8 cellular contexts compared by ENCODE assay signal in the genomic region with DNA sequence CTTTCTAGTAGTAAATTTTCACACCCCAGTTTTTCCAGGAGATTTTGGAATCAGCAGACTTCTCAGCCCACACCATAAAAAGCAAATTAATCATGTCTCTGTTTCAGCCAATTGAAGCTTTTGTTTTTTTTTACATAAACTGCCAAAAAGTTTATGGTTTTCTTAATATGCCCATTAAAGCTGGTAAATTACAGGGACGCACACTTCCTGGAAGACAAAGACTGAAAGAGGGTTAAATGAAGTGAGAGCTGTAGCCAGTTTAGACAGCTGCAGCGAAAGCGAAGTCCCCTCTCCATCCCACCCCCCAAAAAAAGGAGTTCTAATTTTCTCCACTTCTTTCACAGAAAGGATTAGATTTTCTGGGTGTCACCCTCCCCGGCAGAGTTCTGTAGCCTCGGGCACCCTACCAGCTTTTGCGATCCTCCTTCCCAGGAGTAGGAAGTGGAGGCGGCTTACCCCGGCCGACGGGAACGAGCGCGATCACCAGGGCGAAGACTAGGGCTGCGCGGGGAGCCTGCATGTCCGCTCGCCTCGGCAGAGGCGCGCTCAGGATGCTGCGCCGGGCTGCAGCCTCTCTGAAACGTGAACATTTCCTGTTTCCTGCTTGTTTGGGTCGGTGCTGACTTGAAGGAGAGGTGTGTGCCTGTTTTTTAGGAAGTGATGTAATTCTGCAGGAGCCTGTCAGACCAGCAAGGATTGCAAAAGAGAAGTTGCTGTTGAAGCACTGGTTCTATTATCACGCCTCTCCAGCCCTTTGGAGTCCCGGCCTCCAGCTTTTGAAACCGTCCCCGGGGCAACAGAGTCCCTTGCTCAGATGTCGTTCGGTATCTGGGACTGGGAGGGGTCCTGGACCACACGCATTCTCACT. TPM values are rescaled to one million over a fixed set of nuclear protein-coding genes. Genes with fewer than 3 reads are reported as not detected.
DNase-seq lines count a peak whose midpoint lies in the region; ATAC-seq, FAIRE-seq and TF ChIP-seq lines count a peak whose summit lies in the region.

A gene with protein sequence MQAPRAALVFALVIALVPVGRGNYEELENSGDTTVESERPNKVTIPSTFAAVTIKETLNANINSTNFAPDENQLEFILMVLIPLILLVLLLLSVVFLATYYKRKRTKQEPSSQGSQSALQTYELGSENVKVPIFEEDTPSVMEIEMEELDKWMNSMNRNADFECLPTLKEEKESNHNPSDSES (minus strand): TSS at position 584 of the 868 bp plus-strand sequence. CDS start 64 bp downstream, at position 520.

- H3K4me3 ChIP-seq in coronary artery: peak within 1 kb of the TSS; percentile 69
- peak within 1 kb of the TSS in 2 of 3 experiments; percentile 46 to 49; a peak in 4 of 6 replicates for H3K4me3 ChIP-seq in HepG2 (replicated peaks in 1 of 3; ENCODE audit: insufficient read depth in 1 of 3, low read depth in 2 of 3, low read length in 3 of 3)

- TF ChIP-seq EP300 in HepG2 (IDR thresholded peaks at IDR 0.05; ENCODE audit: low read depth in 2 of 2, low read length in 2 of 2): no peak
- TF ChIP-seq EP300 in HepG2 (CRISPR knock-in tag; IDR thresholded peaks at IDR 0.05; ENCODE audit: borderline replicate concordance): no peak

- TF ChIP-seq RAD21 in HepG2 (CRISPR knock-in tag; IDR thresholded peaks at IDR 0.05): no peak

- no peaks in the 10 kb centered on the region for H3K79me2 ChIP-seq in HepG2 (ENCODE audit: insufficient read depth, low read length)

- peak within 1 kb of the TSS; percentile 59 for H3K4me2 ChIP-seq in HepG2 (ENCODE audit: low read depth, low read length)

- WGBS in HepG2 (ENCODE audit: low lambda C conversion rate): 8% methylated on average over 17 of the region's 32 CpGs

- intact Hi-C loops in HepG2 (cut with micrococcal nuclease; ENCODE audit: unreplicated experiment): no loop called here

- TF ChIP-seq POLR2A in GM12891 (IDR thresholded peaks at IDR 0.05; ENCODE audit: low read depth, low read length) (peak; percentile 94), HepG2 (IDR thresholded peaks at IDR 0.05; ENCODE audit: insufficient read depth in 1 of 2, low read depth in 2 of 2, low read length in 2 of 2) (no peak)

- no peaks in the 10 kb centered on the region for H4K20me1 ChIP-seq in HepG2 (ENCODE audit: insufficient read depth, low read length)

- peaks cover 0 to 33% of the 10 kb centered on the region in 2 experiments; a peak in 4 of 5 replicates for H3K27me3 ChIP-seq in HepG2 (ENCODE audit: control insufficient read depth in 1 of 2, insufficient read depth in 2 of 2, low read length in 2 of 2)

- peak; percentile 95 for ATAC-seq in HepG2

- TF ChIP-seq CTCF in coronary artery (IDR thresholded peaks at IDR 0.05) (no peak), HepG2 (CRISPR knock-in tag; IDR thresholded peaks at IDR 0.05) (no peak)

- FAIRE-seq in GM12891 (lab: Jason Lieb, UNC) (peak; percentile 97), HepG2 (lab: Jason Lieb, UNC) (no peak)

- CTCF ChIA-PET in HEK293T (lab: Yijun Ruan, JAX) (interaction anchor here (0.5 to 0.6 kb wide), 2 partner anchors 16 to 25 kb away, joined by 4 read pairs; no protein-coding TSS in a partner anchor), HepG2 (lab: Yijun Ruan, JAX; ENCODE audit: low intra/inter-chr PET ratio, low total read pairs) (no interaction called here)

- peak within 1 kb of the TSS in 1 of 2 donors; percentile 15 for H3K27ac ChIP-seq in coronary artery
- H3K27ac ChIP-seq in HepG2 (ENCODE audit: extremely low read length, insufficient read depth, low read length): no peak within 1 kb of the TSS

- in situ Hi-C loops in HepG2 (cut with HindIII; ENCODE audit: extremely low pct_ligation_motif_present, low pct_unique_long_range_greater_than_20kb): no loop called here

- no TSS peak for BruUV-seq in HepG2 (replicated peaks; lab: Mats Ljungman, UMichigan)

- DNase-seq in GM12891 (ENCODE audit: insufficient read length, low spot score): peak; percentile 37
- peak; percentile 66 for DNase-seq in HEK293T (ENCODE audit: extremely low spot score)
- peak; percentile 46 for DNase-seq in NCI-H1092 (lab: John Stamatoyannopoulos, UW)
- DNase-seq in activated CD4-positive, alpha-beta T cell treated with anti-CD3 and anti-CD28 coated beads for 24 hours (ENCODE audit: low read depth in 2 of 2): peak; percentile 29 to 41
- DNase-seq in coronary artery (ENCODE audit: low spot score): no peak
- no peak for DNase-seq in HepG2 (ENCODE audit: low spot score)
- peak; percentile 55 to 57 for DNase-seq in stimulated activated CD4-positive, alpha-beta T cell treated with anti-CD3 and anti-CD28 coated beads, Interleukin-2, amount 100 ng/mL, for 48 hours
- no peak for DNase-seq in GOT3 (lab: John Stamatoyannopoulos, UW)

- H3K36me3 ChIP-seq in HepG2 (replicated peaks in 1 of 2; ENCODE audit: control insufficient read depth in 1 of 2, insufficient read depth in 2 of 2, low read length in 2 of 2): no peaks in the 10 kb centered on the region

- peaks cover 9% of the 10 kb centered on the region for H3K4me1 ChIP-seq in HepG2 (ENCODE audit: insufficient read depth, low read length)

- H3K9me3 ChIP-seq in HepG2 (ENCODE audit: low read length): no peaks in the 10 kb centered on the region

- no peak within 1 kb of the TSS for H3K9ac ChIP-seq in HepG2 (ENCODE audit: insufficient read depth, low read depth, low read length)

- no peak within 1 kb of the TSS for H2AFZ ChIP-seq in HepG2 (ENCODE audit: low read length)

- POLR2A ChIA-PET in HEK293T (lab: Yijun Ruan, JAX): no interaction called here
- POLR2A ChIA-PET in HepG2 (lab: Yijun Ruan, JAX): no interaction called here

TF ChIP-seq in GM12891, 5 proteins besides CTCF, POLR2A, EP300 and RAD21:
- TF ChIP-seq PAX5 (IDR thresholded peaks at IDR 0.05; ENCODE audit: insufficient read depth, low read length, severe bottlenecking) (no peak), TAF1 (IDR thresholded peaks at IDR 0.05; ENCODE audit: low read depth, low read length) (peak; percentile 80), POU2F2 (IDR thresholded peaks at IDR 0.05; ENCODE audit: low read depth, low read length) (peak; percentile 47; the same call in 1 of the 2 replicates), POLR2AphosphoS5 (IDR thresholded peaks at IDR 0.05; ENCODE audit: low read depth, low read length) (peak; percentile 90), SPI1 (IDR thresholded peaks at IDR 0.05; ENCODE audit: low read depth, low read length) (peak; percentile 75)

TF ChIP-seq in HEK293T, 16 proteins besides CTCF, POLR2A, EP300 and RAD21 (continues in another document):
- TF ChIP-seq SP1 (IDR thresholded peaks at IDR 0.05) (no peak), TARDBP (IDR thresholded peaks at IDR 0.05) (no peak), ZNF384 (IDR thresholded peaks at IDR 0.05) (no peak), HDGF (IDR thresholded peaks at IDR 0.05; ENCODE audit: borderline replicate concordance) (no peak), CTBP1 (IDR thresholded peaks at IDR 0.05; ENCODE audit: borderline replicate concordance) (no peak), BHLHE40 (IDR thresholded peaks at IDR 0.05; ENCODE audit: borderline replicate concordance) (no peak)

TF ChIP-seq in HepG2, 621 proteins besides CTCF, POLR2A, EP300 and RAD21 (continues in another document):
- TF ChIP-seq ZNF605 (CRISPR knock-in tag; IDR thresholded peaks at IDR 0.05) (no peak), KDM3A (CRISPR knock-in tag; IDR thresholded peaks at IDR 0.05; ENCODE audit: low read depth) (no peak), MAF1 (CRISPR knock-in tag; IDR thresholded peaks at IDR 0.05; ENCODE audit: borderline replicate concordance) (no peak), ZNF841 (CRISPR knock-in tag; IDR thresholded peaks at IDR 0.05; ENCODE audit: borderline replicate concordance) (no peak)
- TF ChIP-seq, protein P1, sequence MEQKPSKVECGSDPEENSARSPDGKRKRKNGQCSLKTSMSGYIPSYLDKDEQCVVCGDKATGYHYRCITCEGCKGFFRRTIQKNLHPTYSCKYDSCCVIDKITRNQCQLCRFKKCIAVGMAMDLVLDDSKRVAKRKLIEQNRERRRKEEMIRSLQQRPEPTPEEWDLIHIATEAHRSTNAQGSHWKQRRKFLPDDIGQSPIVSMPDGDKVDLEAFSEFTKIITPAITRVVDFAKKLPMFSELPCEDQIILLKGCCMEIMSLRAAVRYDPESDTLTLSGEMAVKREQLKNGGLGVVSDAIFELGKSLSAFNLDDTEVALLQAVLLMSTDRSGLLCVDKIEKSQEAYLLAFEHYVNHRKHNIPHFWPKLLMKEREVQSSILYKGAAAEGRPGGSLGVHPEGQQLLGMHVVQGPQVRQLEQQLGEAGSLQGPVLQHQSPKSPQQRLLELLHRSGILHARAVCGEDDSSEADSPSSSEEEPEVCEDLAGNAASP (CRISPR knock-in tag; IDR thresholded peaks at IDR 0.05; ENCODE audit: borderline replicate concordance): no peak

RNA-seq across cellular contexts. Expression of the gene that starts here (rescaled TPM):
- 9.3 TPM for polyA plus RNA-seq in GM12891 (2012; ENCODE audit: low read depth, missing spikeins)
- total RNA-seq in HepG2 (2016; rRNA removed; fragmentation: Illumina TruSeq; extraction: Trizol): not detected in 2 replicates
- not detected in 2 replicates for total RNA-seq in HepG2 (2016; cell fraction: cytosol; rRNA removed; fragmentation: Illumina TruSeq; extraction: Trizol; ENCODE audit: low read depth)
- total RNA-seq in HepG2 (2016; cell fraction: insoluble cytoplasmic fraction; rRNA removed; fragmentation: Illumina TruSeq; extraction: Trizol): not detected in 2 replicates
- total RNA-seq in HepG2 (2016; cell fraction: membrane; rRNA removed; fragmentation: Illumina TruSeq; extraction: Trizol): not detected in 2 replicates
- total RNA-seq in HepG2 (2016; cell fraction: nucleus; rRNA removed; fragmentation: Illumina TruSeq; extraction: Trizol): not detected in 2 replicates
- 0.03 TPM in 2 replicates for polyA plus RNA-seq in HepG2 (2011; rRNA removed)
- polyA plus RNA-seq in HepG2 (2011; cell fraction: cytosol; rRNA removed): 0.03 TPM in 1 of 2 replicates, not detected in the other
- 0.05 TPM in 1 of 2 replicates, not detected in the other for polyA plus RNA-seq in HepG2 (2011; cell fraction: nucleus; rRNA removed)
- not detected in 2 replicates for polyA plus RNA-seq in HepG2 (2012)
- polyA plus RNA-seq in HepG2 (2016; cell fraction: cytosol; fragmentation: Illumina TruSeq; extraction: Trizol; ENCODE audit: low read depth): not detected in 2 replicates
- polyA plus RNA-seq in HepG2 (2016; cell fraction: insoluble cytoplasmic fraction; fragmentation: Illumina TruSeq; extraction: Trizol; ENCODE audit: low read depth): not detected in 2 replicates
- polyA plus RNA-seq in HepG2 (2016; cell fraction: membrane; fragmentation: Illumina TruSeq; extraction: Trizol; ENCODE audit: low read depth): not detected in 2 replicates
- polyA plus RNA-seq in HepG2 (2016; cell fraction: nucleus; fragmentation: Illumina TruSeq; extraction: Trizol; ENCODE audit: insufficient read depth, low read depth): not detected in 2 replicates
- 0.05 TPM in 1 of 2 replicates, not detected in the other for polyA minus RNA-seq in HepG2 (2011; rRNA and poly(A)+ RNA removed; ENCODE audit: low replicate concordance)
- polyA minus RNA-seq in HepG2 (2011; cell fraction: cytosol; rRNA and poly(A)+ RNA removed): not detected in 2 replicates
- polyA minus RNA-seq in HepG2 (2011; cell fraction: nucleus; rRNA and poly(A)+ RNA removed): not detected in 2 replicates

Comparison
In these comparisons a context has a peak if more than half of its experiments do, and no peak if none do; other contexts are left out.
1. Peak in ATAC-seq, H3K4me3 ChIP-seq and H3K4me2 ChIP-seq in HepG2; RNA of the gene not detected or under 1 TPM.
2. DNase-seq: peak in GM12891 (single experiment), HEK293T (single experiment), NCI-H1092 (single experiment), activated CD4-positive, alpha-beta T cell treated with anti-CD3 and anti-CD28 coated beads for 24 hours (2 of 2) and stimulated activated CD4-positive, alpha-beta T cell treated with anti-CD3 and anti-CD28 coated beads, Interleukin-2, amount 100 ng/mL, for 48 hours (2 of 2); none in coronary artery (single experiment), HepG2 (single experiment) and GOT3 (single experiment).